ENCODE assay signal across 28 cellular contexts in genomic region chr9:130519927-130520326, GRCh38.
"Had no signal": no experiment of that assay in that cellular context is flagged by ENCODE, and none has a peak within 500 bp of the region (broad histone marks: within the 10 kb centered on the region; RNA-seq: fewer than 3 reads in every experiment).

No MANE protein-coding gene starts in this region.

- H3K79me2 ChIP-seq: parathyroid adenoma had no signal

- DNase-seq: naive B cell; naive thymus-derived CD8-positive, alpha-beta T cell; nephron progenitor cell; occipital lobe; ovary; psoas muscle; right cardiac atrium; spleen; stimulated activated CD4-positive, alpha-beta T cell treated with anti-CD3 and anti-CD28 coated beads, Interleukin-12 subunit alpha, Interleukin-12 subunit beta, amount 100 ng/mL, for 4 hours; stimulated activated CD4-positive, alpha-beta T cell treated with anti-CD3 and anti-CD28 coated beads, Interleukin-1b, Interleukin-23, amount 100 ng/mL, for 48 hours; stimulated activated CD4-positive, alpha-beta T cell treated with anti-CD3 and anti-CD28 coated beads, Interleukin-4, amount 100 ng/mL, for 1 hour; stimulated activated CD4-positive, alpha-beta T cell treated with anti-CD3 and anti-CD28 coated beads, Interleukin-4, amount 100 ng/mL, for 4 hours; stimulated activated CD8-positive, alpha-beta memory T cell treated with anti-CD3 and anti-CD28 coated beads, Interleukin-4, amount 100 ng/mL, for 48 hours; stimulated activated naive B cell treated with anti-CD40 and anti-IgM and Interleukin-4, amounts not matched to agents 10 μg/mL and 1 μg/mL and 100 μg/mL, for 72 hours; stimulated activated naive CD4-positive, alpha-beta T cell treated with Interleukin-2 at 50 U/mL for 16 hours; stomach; thyroid gland; trophoblast cell; upper lobe of left lung had no signal

- H3K36me3 ChIP-seq: ovary, spleen, stomach, thoracic aorta, thyroid gland, tibial nerve, upper lobe of left lung, vagina had no signal

- ATAC-seq: naive thymus-derived CD8-positive, alpha-beta T cell; natural killer cell treated with Interleukin-12 subunit alpha and Interleukin-12 subunit beta and Interleukin-15 and Interleukin-18, amount 100 ng/mL, for 72 hours; psoas muscle; right cardiac atrium; sciatic nerve; stimulated activated naive B cell treated with anti-CD40 and anti-IgM and Interleukin-4, amounts not matched to agents 10 μg/mL and 1 μg/mL and 100 μg/mL, for 72 hours had no signal

- H2AFZ ChIP-seq: parathyroid adenoma had no signal

- H3K4me1 ChIP-seq: parathyroid adenoma, psoas muscle, spleen, stomach, tibial nerve, upper lobe of left lung, vagina had no signal

- H3K27ac ChIP-seq: ovary, parathyroid adenoma, psoas muscle, skin epidermis, spleen, stomach, thoracic aorta, tibial nerve, upper lobe of left lung, vagina had no signal

- H3K4me2 ChIP-seq: smooth muscle cell had no signal

- H3K4me3 ChIP-seq: ovary, psoas muscle, skin epidermis, smooth muscle cell, spleen, stomach, thoracic aorta, thyroid gland, tibial nerve, upper lobe of left lung, vagina had no signal

- FAIRE-seq: urothelium cell line had no signal

- H3K9ac ChIP-seq: parathyroid adenoma had no signal

- H3K27me3 ChIP-seq: ovary, thyroid gland, upper lobe of left lung, vagina had no signal

- H3K9me3 ChIP-seq: ovary, psoas muscle, spleen, stomach, thoracic aorta, thyroid gland, tibial nerve, upper lobe of left lung, vagina had no signal
